In the genomic region with DNA sequence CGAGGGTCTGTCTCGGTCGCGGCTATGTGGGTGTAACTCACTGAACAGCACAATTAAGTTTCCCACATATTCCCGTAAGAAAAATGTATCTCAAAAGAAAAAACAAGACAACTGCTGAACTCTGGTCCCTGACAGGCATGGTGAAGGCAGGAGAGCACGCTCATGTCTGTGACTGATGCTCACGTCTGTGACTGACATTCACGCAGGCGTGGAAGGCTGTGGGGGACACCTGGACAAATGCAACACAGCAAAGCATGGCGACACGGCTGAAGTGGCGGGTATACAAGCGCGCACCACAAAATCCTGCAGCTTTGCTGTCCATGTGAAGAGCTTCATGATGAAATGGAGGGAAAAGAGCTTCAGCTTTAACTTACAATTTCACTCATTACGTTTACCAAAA, we compare ENCODE assay signal across 11 cellular contexts. TPM values are rescaled to one million over a fixed set of nuclear protein-coding genes. Genes with fewer than 3 reads are reported as not detected.
A peak's percentile ranks its signal among the peaks of the same experiment; 100 is the strongest.
DNase-seq lines count a peak whose midpoint lies in the region; ATAC-seq and TF ChIP-seq lines count a peak whose summit lies in the region.
"Had no signal": no experiment of that assay in that cellular context is flagged by ENCODE, and none has a peak within 500 bp of the region (broad histone marks: within the 10 kb centered on the region; RNA-seq: fewer than 3 reads in every experiment).

No MANE protein-coding gene starts in this region.

- peak overlapping the region; percentile 16 for H3K4me3 Mint-ChIP-seq in activated naive CD4-positive, alpha-beta T cell treated with anti-CD3 and anti-CD28 coated beads for 36 hours
- H3K4me3 Mint-ChIP-seq in activated CD8-positive, alpha-beta T cell treated with anti-CD3 and anti-CD28 coated beads, Interleukin-2, amount 10 ng/mL, durations not matched to agents 7 days and 5 days, result no peak overlapping the region

- H3K4me1 ChIP-seq in stomach, result peaks cover 80 to 94% (median 82%) of the 10 kb centered on the region in 4 donors

- H3K9me3 ChIP-seq in stomach, result no peaks in the 10 kb centered on the region
- H3K9me3 ChIP-seq: mucosa of descending colon had no signal

- peaks cover 79% of the 10 kb centered on the region for H3K4me1 Mint-ChIP-seq in activated naive CD4-positive, alpha-beta T cell treated with anti-CD3 and anti-CD28 coated beads for 36 hours (ENCODE audit: low read depth)
- H3K4me1 Mint-ChIP-seq in activated CD8-positive, alpha-beta T cell treated with anti-CD3 and anti-CD28 coated beads, Interleukin-2, amount 10 ng/mL, durations not matched to agents 7 days and 5 days (ENCODE audit: low read depth), result peaks cover 77% of the 10 kb centered on the region

- H3K36me3 Mint-ChIP-seq in activated naive CD4-positive, alpha-beta T cell treated with anti-CD3 and anti-CD28 coated beads for 36 hours (ENCODE audit: low read depth), result peaks cover 11% of the 10 kb centered on the region
- peaks cover 0 to 27% of the 10 kb centered on the region in 2 donors for H3K36me3 Mint-ChIP-seq in activated naive CD4-positive, alpha-beta T cell treated with anti-CD3 and anti-CD28 coated beads, Interleukin-2, amount 50 U/mL, for 72 hours
- H3K36me3 Mint-ChIP-seq in activated CD8-positive, alpha-beta T cell treated with anti-CD3 and anti-CD28 coated beads, Interleukin-2, amount 10 ng/mL, durations not matched to agents 7 days and 5 days (ENCODE audit: low read depth), result peaks cover 43% of the 10 kb centered on the region

- intact Hi-C loops in activated naive CD4-positive, alpha-beta T cell treated with anti-CD3 and anti-CD28 coated beads for 36 hours (cut with micrococcal nuclease), result no loop called here
- intact Hi-C loops in stomach (cut with DNase I; ENCODE audit: low total_unique reads), result loop anchor here (10.0 kb wide), 1 partner anchor 53 kb away; a partner anchor contains a TSS

- H3K27me3 Mint-ChIP-seq in activated naive CD4-positive, alpha-beta T cell treated with anti-CD3 and anti-CD28 coated beads for 36 hours (ENCODE audit: low read depth), result no peaks in the 10 kb centered on the region
- no peaks in the 10 kb centered on the region for H3K27me3 Mint-ChIP-seq in activated CD8-positive, alpha-beta T cell treated with anti-CD3 and anti-CD28 coated beads, Interleukin-2, amount 10 ng/mL, durations not matched to agents 7 days and 5 days (ENCODE audit: low read depth)

- no peak for TF ChIP-seq EP300 in stomach (IDR thresholded peaks at IDR 0.05)

- POLR2A ChIA-PET in activated CD8-positive, alpha-beta T cell treated with anti-CD3 and anti-CD28 coated beads, Interleukin-2, amount 10 ng/mL, durations not matched to agents 7 days and 5 days (lab: Charles Lee), result no interaction called here

- no peak for ATAC-seq in activated naive CD4-positive, alpha-beta T cell treated with anti-CD3 and anti-CD28 coated beads, Interleukin-2, amount 50 U/mL, for 72 hours
- no peak for ATAC-seq in activated CD8-positive, alpha-beta T cell treated with anti-CD3 and anti-CD28 coated beads, Interleukin-2, amount 10 ng/mL, durations not matched to agents 7 days and 5 days
- ATAC-seq: mucosa of descending colon had no signal

- H3K27me3 ChIP-seq in layer of hippocampus (ENCODE audit: control insufficient read depth, insufficient read depth, low read length) (no peaks in the 10 kb centered on the region), stomach (no peaks in the 10 kb centered on the region)

- no peak for DNase-seq in activated naive CD4-positive, alpha-beta T cell treated with anti-CD3 and anti-CD28 coated beads for 36 hours
- DNase-seq in activated naive CD4-positive, alpha-beta T cell treated with anti-CD3 and anti-CD28 coated beads, Interleukin-2, amount 50 U/mL, for 72 hours (ENCODE audit: low spot score in 2 of 2), result no peak
- DNase-seq in activated CD8-positive, alpha-beta T cell treated with anti-CD3 and anti-CD28 coated beads, Interleukin-2, amount 10 ng/mL, durations not matched to agents 7 days and 5 days, result no peak
- no peak for DNase-seq in stomach
- no peak for DNase-seq in stimulated activated naive CD4-positive, alpha-beta T cell (lab: John Stamatoyannopoulos, UW)
- no peak for DNase-seq in NCI-H1436 (lab: John Stamatoyannopoulos, UW)
- no peak for DNase-seq in COLO668 (lab: John Stamatoyannopoulos, UW; ENCODE audit: unreplicated experiment)
- DNase-seq: activated gamma-delta T cell treated with Interleukin-2 at 50 U/mL for 16 hours, NCI-H2029 treated with DMSO at 0.1 percent for 48 hours had no signal

- CTCF ChIA-PET in activated naive CD4-positive, alpha-beta T cell treated with anti-CD3 and anti-CD28 coated beads for 36 hours (lab: Charles Lee), result interaction anchor here (0.9 to 1.2 kb wide), 3 partner anchors 16 to 74 kb away, joined by 3 to 5 read pairs (median 4); no protein-coding TSS in a partner anchor
- CTCF ChIA-PET in activated CD8-positive, alpha-beta T cell treated with anti-CD3 and anti-CD28 coated beads, Interleukin-2, amount 10 ng/mL, durations not matched to agents 7 days and 5 days (lab: Charles Lee), result interaction anchor here (1.0 kb wide), 1 partner anchor 66 kb away, joined by 4 read pairs; a partner anchor contains a TSS

- H3K4me3 ChIP-seq in stomach, result no peak overlapping the region
- H3K4me3 ChIP-seq: mucosa of descending colon had no signal

- TF ChIP-seq POLR2A in stomach (IDR thresholded peaks at IDR 0.05), result no peak

- H3K27ac ChIP-seq in layer of hippocampus (ENCODE audit: low read depth, low read length) (peak overlapping the region; percentile 4), stomach (peak overlapping the region in 4 of 5 donors; percentile 21 to 99 (median 96))

- H3K9me3 Mint-ChIP-seq in activated naive CD4-positive, alpha-beta T cell treated with anti-CD3 and anti-CD28 coated beads for 36 hours, result no peaks in the 10 kb centered on the region
- H3K9me3 Mint-ChIP-seq in activated naive CD4-positive, alpha-beta T cell treated with anti-CD3 and anti-CD28 coated beads, Interleukin-2, amount 50 U/mL, for 72 hours, result no peaks in the 10 kb centered on the region
- H3K9me3 Mint-ChIP-seq in activated CD8-positive, alpha-beta T cell treated with anti-CD3 and anti-CD28 coated beads, Interleukin-2, amount 10 ng/mL, durations not matched to agents 7 days and 5 days (ENCODE audit: insufficient read depth), result no peaks in the 10 kb centered on the region

- peak overlapping the region; percentile 86 for H3K27ac Mint-ChIP-seq in activated naive CD4-positive, alpha-beta T cell treated with anti-CD3 and anti-CD28 coated beads for 36 hours
- peak overlapping the region in 1 of 2 donors; percentile 76 for H3K27ac Mint-ChIP-seq in activated naive CD4-positive, alpha-beta T cell treated with anti-CD3 and anti-CD28 coated beads, Interleukin-2, amount 50 U/mL, for 72 hours
- peak overlapping the region; percentile 86 for H3K27ac Mint-ChIP-seq in activated CD8-positive, alpha-beta T cell treated with anti-CD3 and anti-CD28 coated beads, Interleukin-2, amount 10 ng/mL, durations not matched to agents 7 days and 5 days

- 86 to 90% (median 88%) methylated on average over 15 of the region's 15 CpGs for WGBS in stomach, 5 donors

- H3K36me3 ChIP-seq in stomach, result peaks cover 19 to 31% (median 28%) of the 10 kb centered on the region in 4 donors

- no peak for TF ChIP-seq CTCF in stomach (IDR thresholded peaks at IDR 0.05)

RNA-seq across cellular contexts. Expression of a gene that starts 6.0 kb away (rescaled TPM):
- total RNA-seq in activated naive CD4-positive, alpha-beta T cell treated with anti-CD3 and anti-CD28 coated beads for 36 hours, result 10 to 100 TPM; 37.6 to 38.5 TPM
- 10 to 100 TPM; 61.7 to 99.8 TPM for total RNA-seq in activated naive CD4-positive, alpha-beta T cell treated with anti-CD3 and anti-CD28 coated beads, Interleukin-2, amount 50 U/mL, for 72 hours
- 10 to 100 TPM; 54.9 to 55.2 TPM for total RNA-seq in activated CD8-positive, alpha-beta T cell treated with anti-CD3 and anti-CD28 coated beads, Interleukin-2, amount 10 ng/mL, durations not matched to agents 7 days and 5 days
- 100 to 1,000 TPM in 4 of 5 donors, 10 to 100 TPM in 1; 85.7 to 253 (median 164) TPM for total RNA-seq in stomach
- 10 to 100 TPM; 61.3 to 96.3 (median 75.8) TPM for polyA plus RNA-seq in stomach

RNA-seq across cellular contexts. Expression of a gene that starts 49.6 kb away (rescaled TPM):
- 10 to 100 TPM; 87.1 to 94.7 TPM for total RNA-seq in activated naive CD4-positive, alpha-beta T cell treated with anti-CD3 and anti-CD28 coated beads for 36 hours
- 10 to 100 TPM; 72.8 to 81.2 TPM for total RNA-seq in activated naive CD4-positive, alpha-beta T cell treated with anti-CD3 and anti-CD28 coated beads, Interleukin-2, amount 50 U/mL, for 72 hours
- 100 to 1,000 TPM in 1 of 2 experiments, 10 to 100 TPM in 1; 98.8 to 102 TPM for total RNA-seq in activated CD8-positive, alpha-beta T cell treated with anti-CD3 and anti-CD28 coated beads, Interleukin-2, amount 10 ng/mL, durations not matched to agents 7 days and 5 days
- 10 to 100 TPM; 29.5 to 80.1 (median 42.0) TPM for total RNA-seq in stomach
- 10 to 100 TPM; 36.4 to 95.9 (median 78.1) TPM for polyA plus RNA-seq in stomach

RNA-seq across cellular contexts. Expression of a gene that starts 53.2 kb away (rescaled TPM):
- 100 to 1,000 TPM; 182 to 185 TPM for total RNA-seq in activated naive CD4-positive, alpha-beta T cell treated with anti-CD3 and anti-CD28 coated beads for 36 hours
- total RNA-seq in activated naive CD4-positive, alpha-beta T cell treated with anti-CD3 and anti-CD28 coated beads, Interleukin-2, amount 50 U/mL, for 72 hours, result 100 to 1,000 TPM; 151 to 272 TPM
- 100 to 1,000 TPM; 503 to 530 TPM for total RNA-seq in activated CD8-positive, alpha-beta T cell treated with anti-CD3 and anti-CD28 coated beads, Interleukin-2, amount 10 ng/mL, durations not matched to agents 7 days and 5 days
- 10 to 100 TPM in 3 of 5 donors, 1 to 10 TPM in 2; 3.5 to 72.2 (median 14.2) TPM for total RNA-seq in stomach
- 10 to 100 TPM in 2 of 3 donors, 1 to 10 TPM in 1; 6.7 to 25.3 (median 24.1) TPM for polyA plus RNA-seq in stomach
